Comparison of ENCODE assay signal across 8 cellular contexts in the genomic region with DNA sequence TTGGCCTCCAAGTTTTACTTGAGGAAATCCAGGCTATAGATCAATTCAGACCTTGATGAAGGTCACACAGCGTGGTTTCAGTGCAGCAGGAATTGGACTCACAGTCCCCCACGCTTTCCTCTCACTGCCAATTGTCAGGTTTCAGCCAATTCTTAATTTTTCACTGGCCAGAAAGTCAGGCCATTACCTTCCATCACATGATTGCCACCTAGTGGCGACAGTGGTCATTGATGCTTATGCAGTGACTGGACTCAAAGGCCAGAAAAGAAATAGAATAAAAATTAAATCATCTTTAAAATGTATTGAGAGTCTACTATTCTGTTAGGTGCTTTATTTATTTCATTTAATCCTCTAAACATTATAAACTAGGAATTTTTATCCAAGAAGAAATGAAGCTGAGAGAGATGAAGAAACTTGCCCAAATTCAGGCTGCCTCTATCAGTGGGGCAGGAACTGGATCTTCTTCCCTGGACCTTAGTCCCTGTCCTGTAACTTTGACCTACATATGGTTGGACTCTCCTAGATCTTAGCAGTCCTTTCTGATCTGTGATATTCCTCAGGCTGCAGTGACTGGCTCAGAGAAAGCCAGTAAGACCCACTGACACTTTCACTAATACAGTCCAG.
A peak's percentile ranks its signal among the peaks of the same experiment; 100 is the strongest.
DNase-seq lines count a peak whose midpoint lies in the region; ATAC-seq and TF ChIP-seq lines count a peak whose summit lies in the region.

No MANE protein-coding gene starts in this region.

- H3K27me3 ChIP-seq in HCT116 (ENCODE audit: insufficient read depth, low read length) (no peaks in the 10 kb centered on the region), MG63 (no peaks in the 10 kb centered on the region), adipocyte (replicated peaks; ENCODE audit: control insufficient read depth, insufficient read depth, low read length) (no peaks in the 10 kb centered on the region)

- peak; percentile 93 for ATAC-seq in HCT116

- POLR2A ChIA-PET in HCT116 (lab: Charles Lee), result no interaction called here

- DNase-seq in NCI-H82 (lab: John Stamatoyannopoulos, UW), result peak; percentile 81
- no peak for DNase-seq in NCI-H82 treated with DMSO at 0.1 percent for 48 hours (lab: John Stamatoyannopoulos, UW; ENCODE audit: unreplicated experiment)
- peak; percentile 62 for DNase-seq in HCT116 (ENCODE audit: low read depth, low spot score)
- peak; percentile 53 for DNase-seq in MG63
- DNase-seq in SW480 (ENCODE audit: low spot score), result peak; percentile 30
- peak; percentile 90 for DNase-seq in adipocyte (ENCODE audit: low read depth)
- peak; percentile 34 for DNase-seq in hepatic stellate cell (ENCODE audit: low spot score)
- peak; percentile 12 for DNase-seq in skeletal muscle cell (ENCODE audit: low read depth)

- no peak overlapping the region for H3K27ac ChIP-seq in HCT116 (ENCODE audit: low read depth, low read length)

- H3K9me2 ChIP-seq in HCT116 (ENCODE audit: insufficient read depth), result no peaks in the 10 kb centered on the region

- H3K9ac ChIP-seq in HCT116 (ENCODE audit: low read length), result no peak overlapping the region
- H3K9ac ChIP-seq in adipocyte (ENCODE audit: low read length), result no peak overlapping the region

- H4K20me1 ChIP-seq in HCT116 (ENCODE audit: insufficient read depth), result no peaks in the 10 kb centered on the region

- H3K9me3 ChIP-seq in HCT116 (ENCODE audit: control insufficient read depth in 1 of 2, insufficient read depth in 1 of 2, low read depth in 1 of 2, low read length in 2 of 2), result no peaks in the 10 kb centered on the region
- H3K9me3 ChIP-seq in MG63, result no peaks in the 10 kb centered on the region
- H3K9me3 ChIP-seq in adipocyte (ENCODE audit: control insufficient read depth, low read length), result no peaks in the 10 kb centered on the region

- TF ChIP-seq POLR2A in HCT116 (IDR thresholded peaks at IDR 0.05; ENCODE audit: borderline replicate concordance, extremely low read depth, insufficient read depth, insufficient read length), result no peak

- peak; percentile 76 for TF ChIP-seq RAD21 in HCT116 (IDR thresholded peaks at IDR 0.05; ENCODE audit: low read depth)

- TF ChIP-seq CTCF in HCT116 (IDR thresholded peaks at IDR 0.05 in 2 of 3, conservative IDR thresholded peaks at IDR 0.05 in 1 of 3; ENCODE audit: borderline replicate concordance in 1 of 3, insufficient read depth in 1 of 3, low read depth in 2 of 3, low read length in 2 of 3), result peak; percentile 75 to 88 (median 85); a peak in 5 of 6 replicates

- no peaks in the 10 kb centered on the region for H3K79me2 ChIP-seq in HCT116 (ENCODE audit: insufficient read depth, low read length)

- CTCF ChIA-PET in HCT116 (lab: Charles Lee), result interaction anchor here (1.2 kb wide), 1 partner anchor 54 kb away, joined by 3 read pairs; no protein-coding TSS in a partner anchor

- intact Hi-C loops in HCT116 (cut with micrococcal nuclease), result loop anchor here (1.0 to 2.0 kb wide), 2 partner anchors 36 to 243 kb away; no protein-coding TSS in a partner anchor

- H3K4me2 ChIP-seq in HCT116 (ENCODE audit: low read length), result peak overlapping the region; percentile 15; the same call in 1 of the 2 replicates

- H3K4me1 ChIP-seq in HCT116 (ENCODE audit: control insufficient read depth in 1 of 2, insufficient read depth in 2 of 2, low read length in 2 of 2), result peaks cover 0 to 5% of the 10 kb centered on the region in 2 experiments; a peak in 1 of 4 replicates
- peaks cover 13% of the 10 kb centered on the region for H3K4me1 ChIP-seq in adipocyte (ENCODE audit: control insufficient read depth, insufficient read depth, low read length)

- H3K36me3 ChIP-seq in HCT116 (ENCODE audit: control insufficient read depth in 1 of 2, insufficient read depth in 2 of 2, low read length in 2 of 2) (no peaks in the 10 kb centered on the region), MG63 (no peaks in the 10 kb centered on the region), adipocyte (ENCODE audit: control insufficient read depth, insufficient read depth, low read length, severe bottlenecking) (no peaks in the 10 kb centered on the region)

- H3K4me3 ChIP-seq in HCT116 (replicated peaks in 1 of 2; ENCODE audit: low read depth in 1 of 2, low read length in 2 of 2) (no peak overlapping the region), MG63 (no peak overlapping the region), adipocyte (ENCODE audit: low read length) (no peak overlapping the region), skeletal muscle cell (ENCODE audit: low read depth, low read length) (no peak overlapping the region)

- RAD21 ChIA-PET in HCT116 (lab: Charles Lee; ENCODE audit: low non-redundant PET in 1 of 2, low total read pairs in 2 of 2, uncharacterized antibody in 2 of 2, unreplicated experiment in 2 of 2), result no interaction called here

- H2AFZ ChIP-seq in HCT116 (ENCODE audit: low read depth, low read length, poor library complexity, severe bottlenecking), result peak overlapping the region; percentile 99

- BruUV-seq in HCT116 (replicated peaks; lab: Mats Ljungman, UMichigan), result no TSS peak

TF ChIP-seq in HCT116, 20 proteins besides CTCF, POLR2A, EP300 and RAD21:
- TF ChIP-seq ELF1 (IDR thresholded peaks at IDR 0.05; ENCODE audit: borderline replicate concordance, low read depth) (no peak), CEBPB (IDR thresholded peaks at IDR 0.05; ENCODE audit: low read depth) (no peak), ZNF274 (IDR thresholded peaks at IDR 0.05; ENCODE audit: low read depth, low read length) (no peak), TCF7L2 (IDR thresholded peaks at IDR 0.05; ENCODE audit: borderline replicate concordance, extremely low read depth, insufficient read depth, insufficient read length) (no peak), ZFX (IDR thresholded peaks at IDR 0.05) (no peak), EZH2 (IDR thresholded peaks at IDR 0.05) (no peak), CBX3 (IDR thresholded peaks at IDR 0.05; ENCODE audit: low read depth) (no peak), FOSL1 (IDR thresholded peaks at IDR 0.05; ENCODE audit: low read depth) (no peak), EGR1 (IDR thresholded peaks at IDR 0.05; ENCODE audit: low read depth) (no peak), SIN3A (IDR thresholded peaks at IDR 0.05; ENCODE audit: low read depth) (no peak), EZH2phosphoT487 (IDR thresholded peaks at IDR 0.05; ENCODE audit: borderline replicate concordance) (no peak), SRF (IDR thresholded peaks at IDR 0.05; ENCODE audit: low read depth) (no peak), SP1 (IDR thresholded peaks at IDR 0.05; ENCODE audit: low read depth) (no peak)
- TF ChIP-seq, protein P1, sequence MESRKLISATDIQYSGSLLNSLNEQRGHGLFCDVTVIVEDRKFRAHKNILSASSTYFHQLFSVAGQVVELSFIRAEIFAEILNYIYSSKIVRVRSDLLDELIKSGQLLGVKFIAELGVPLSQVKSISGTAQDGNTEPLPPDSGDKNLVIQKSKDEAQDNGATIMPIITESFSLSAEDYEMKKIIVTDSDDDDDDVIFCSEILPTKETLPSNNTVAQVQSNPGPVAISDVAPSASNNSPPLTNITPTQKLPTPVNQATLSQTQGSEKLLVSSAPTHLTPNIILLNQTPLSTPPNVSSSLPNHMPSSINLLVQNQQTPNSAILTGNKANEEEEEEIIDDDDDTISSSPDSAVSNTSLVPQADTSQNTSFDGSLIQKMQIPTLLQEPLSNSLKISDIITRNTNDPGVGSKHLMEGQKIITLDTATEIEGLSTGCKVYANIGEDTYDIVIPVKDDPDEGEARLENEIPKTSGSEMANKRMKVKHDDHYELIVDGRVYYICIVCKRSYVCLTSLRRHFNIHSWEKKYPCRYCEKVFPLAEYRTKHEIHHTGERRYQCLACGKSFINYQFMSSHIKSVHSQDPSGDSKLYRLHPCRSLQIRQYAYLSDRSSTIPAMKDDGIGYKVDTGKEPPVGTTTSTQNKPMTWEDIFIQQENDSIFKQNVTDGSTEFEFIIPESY (IDR thresholded peaks at IDR 0.05; ENCODE audit: extremely low read depth, insufficient replicate concordance, low read length), result no peak
- TF ChIP-seq, protein P2, sequence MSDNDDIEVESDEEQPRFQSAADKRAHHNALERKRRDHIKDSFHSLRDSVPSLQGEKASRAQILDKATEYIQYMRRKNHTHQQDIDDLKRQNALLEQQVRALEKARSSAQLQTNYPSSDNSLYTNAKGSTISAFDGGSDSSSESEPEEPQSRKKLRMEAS (IDR thresholded peaks at IDR 0.05), result no peak
- TF ChIP-seq, protein P3, sequence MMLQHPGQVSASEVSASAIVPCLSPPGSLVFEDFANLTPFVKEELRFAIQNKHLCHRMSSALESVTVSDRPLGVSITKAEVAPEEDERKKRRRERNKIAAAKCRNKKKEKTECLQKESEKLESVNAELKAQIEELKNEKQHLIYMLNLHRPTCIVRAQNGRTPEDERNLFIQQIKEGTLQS (IDR thresholded peaks at IDR 0.05), result no peak
- TF ChIP-seq, protein P4, sequence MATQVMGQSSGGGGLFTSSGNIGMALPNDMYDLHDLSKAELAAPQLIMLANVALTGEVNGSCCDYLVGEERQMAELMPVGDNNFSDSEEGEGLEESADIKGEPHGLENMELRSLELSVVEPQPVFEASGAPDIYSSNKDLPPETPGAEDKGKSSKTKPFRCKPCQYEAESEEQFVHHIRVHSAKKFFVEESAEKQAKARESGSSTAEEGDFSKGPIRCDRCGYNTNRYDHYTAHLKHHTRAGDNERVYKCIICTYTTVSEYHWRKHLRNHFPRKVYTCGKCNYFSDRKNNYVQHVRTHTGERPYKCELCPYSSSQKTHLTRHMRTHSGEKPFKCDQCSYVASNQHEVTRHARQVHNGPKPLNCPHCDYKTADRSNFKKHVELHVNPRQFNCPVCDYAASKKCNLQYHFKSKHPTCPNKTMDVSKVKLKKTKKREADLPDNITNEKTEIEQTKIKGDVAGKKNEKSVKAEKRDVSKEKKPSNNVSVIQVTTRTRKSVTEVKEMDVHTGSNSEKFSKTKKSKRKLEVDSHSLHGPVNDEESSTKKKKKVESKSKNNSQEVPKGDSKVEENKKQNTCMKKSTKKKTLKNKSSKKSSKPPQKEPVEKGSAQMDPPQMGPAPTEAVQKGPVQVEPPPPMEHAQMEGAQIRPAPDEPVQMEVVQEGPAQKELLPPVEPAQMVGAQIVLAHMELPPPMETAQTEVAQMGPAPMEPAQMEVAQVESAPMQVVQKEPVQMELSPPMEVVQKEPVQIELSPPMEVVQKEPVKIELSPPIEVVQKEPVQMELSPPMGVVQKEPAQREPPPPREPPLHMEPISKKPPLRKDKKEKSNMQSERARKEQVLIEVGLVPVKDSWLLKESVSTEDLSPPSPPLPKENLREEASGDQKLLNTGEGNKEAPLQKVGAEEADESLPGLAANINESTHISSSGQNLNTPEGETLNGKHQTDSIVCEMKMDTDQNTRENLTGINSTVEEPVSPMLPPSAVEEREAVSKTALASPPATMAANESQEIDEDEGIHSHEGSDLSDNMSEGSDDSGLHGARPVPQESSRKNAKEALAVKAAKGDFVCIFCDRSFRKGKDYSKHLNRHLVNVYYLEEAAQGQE (IDR thresholded peaks at IDR 0.05; ENCODE audit: low read depth), result no peak
